In the genomic region with DNA sequence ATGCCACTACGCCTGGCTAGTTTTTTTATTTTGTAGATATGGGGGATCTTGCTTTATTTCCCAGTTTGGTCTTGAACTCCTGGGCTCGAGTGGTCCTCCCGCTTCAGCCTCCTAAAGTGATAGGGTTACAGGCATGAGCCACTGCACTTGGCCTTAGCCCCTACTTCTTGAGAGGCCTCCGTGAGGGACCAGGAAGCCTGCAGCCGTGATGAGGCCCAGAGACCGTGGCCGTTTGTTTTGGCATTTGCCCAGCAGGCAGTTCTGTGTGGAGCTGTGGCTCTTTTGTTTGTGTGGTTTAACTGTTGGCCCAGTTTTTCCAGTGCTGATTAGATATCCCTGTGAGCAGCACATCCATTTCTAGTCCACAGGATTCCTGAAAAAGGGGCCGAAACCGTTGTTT, we compare ENCODE assay signal across 9 cellular contexts. TPM values are rescaled to one million over a fixed set of nuclear protein-coding genes. Genes with fewer than 3 reads are reported as not detected.
A peak's percentile ranks its signal among the peaks of the same experiment; 100 is the strongest.
DNase-seq lines count a peak whose midpoint lies in the region; ATAC-seq and TF ChIP-seq lines count a peak whose summit lies in the region.
"Had no signal": no experiment of that assay in that cellular context is flagged by ENCODE, and none has a peak within 500 bp of the region (broad histone marks: within the 10 kb centered on the region; RNA-seq: fewer than 3 reads in every experiment).

No MANE protein-coding gene starts in this region.

- H3K4me3 Mint-ChIP-seq in activated T-cell treated with anti-CD3 and anti-CD28 coated beads, Interleukin-2, amount 50 U/mL, for 72 hours = no peak overlapping the region
- H3K4me3 Mint-ChIP-seq: stimulated activated naive CD8-positive, alpha-beta T cell treated with anti-CD3 and anti-CD28 coated beads, Interleukin-15, Interleukin-2, amounts not matched to agents 100 ng/mL and 50 ng/mL, for 24 hours had no signal

- H3K4me3 ChIP-seq in AG10803 (ENCODE audit: low read length) (no peak overlapping the region), choroid plexus epithelial cell (ENCODE audit: low read depth, low read length) (no peak overlapping the region)

- peak; percentile 53 for DNase-seq in AG10803 (ENCODE audit: low read depth)
- DNase-seq in NCI-H1105 treated with DMSO at 0.1 percent for 48 hours (lab: John Stamatoyannopoulos, UW) = peak; percentile 48
- DNase-seq in choroid plexus epithelial cell (ENCODE audit: low read depth) = peak; percentile 92
- DNase-seq in medulla oblongata (ENCODE audit: extremely low spot score) = peak; percentile 45
- DNase-seq in NCI-H2171 treated with DMSO at 0.1 percent for 48 hours (lab: John Stamatoyannopoulos, UW) = no peak
- DNase-seq in NCI-H526 treated with DMSO at 0.1 percent for 48 hours (lab: John Stamatoyannopoulos, UW) = no peak
- no peak for DNase-seq in activated T-cell treated with anti-CD3 and anti-CD28 coated beads, Interleukin-2, amount 50 U/mL, for 72 hours

- no peaks in the 10 kb centered on the region for H3K27me3 Mint-ChIP-seq in activated T-cell treated with anti-CD3 and anti-CD28 coated beads, Interleukin-2, amount 50 U/mL, for 72 hours (ENCODE audit: low read depth)
- H3K27me3 Mint-ChIP-seq: stimulated activated naive CD8-positive, alpha-beta T cell treated with anti-CD3 and anti-CD28 coated beads, Interleukin-15, Interleukin-2, amounts not matched to agents 100 ng/mL and 50 ng/mL, for 24 hours had no signal

- H3K27ac Mint-ChIP-seq in activated T-cell treated with anti-CD3 and anti-CD28 coated beads, Interleukin-2, amount 50 U/mL, for 72 hours = no peak overlapping the region
- H3K27ac Mint-ChIP-seq: stimulated activated naive CD8-positive, alpha-beta T cell treated with anti-CD3 and anti-CD28 coated beads, Interleukin-15, Interleukin-2, amounts not matched to agents 100 ng/mL and 50 ng/mL, for 24 hours had no signal

- H3K36me3 Mint-ChIP-seq in activated T-cell treated with anti-CD3 and anti-CD28 coated beads, Interleukin-2, amount 50 U/mL, for 72 hours (ENCODE audit: insufficient read depth in 2 of 2) = no peaks in the 10 kb centered on the region

- H3K4me1 Mint-ChIP-seq in activated T-cell treated with anti-CD3 and anti-CD28 coated beads, Interleukin-2, amount 50 U/mL, for 72 hours (ENCODE audit: low read depth) = no peaks in the 10 kb centered on the region

- no peak for TF ChIP-seq CTCF in AG10803 (conservative IDR thresholded peaks at IDR 0.05; ENCODE audit: low read length)
- no peak for TF ChIP-seq CTCF in choroid plexus epithelial cell (conservative IDR thresholded peaks at IDR 0.05; ENCODE audit: low read depth, low read length)

- H3K9me3 Mint-ChIP-seq in activated T-cell treated with anti-CD3 and anti-CD28 coated beads, Interleukin-2, amount 50 U/mL, for 72 hours = no peaks in the 10 kb centered on the region
- H3K9me3 Mint-ChIP-seq: stimulated activated naive CD8-positive, alpha-beta T cell treated with anti-CD3 and anti-CD28 coated beads, Interleukin-15, Interleukin-2, amounts not matched to agents 100 ng/mL and 50 ng/mL, for 24 hours had no signal

- ATAC-seq in HG02884 (IDR thresholded peaks at IDR 0.05; ENCODE audit: unreplicated experiment) = no peak
- no peak for ATAC-seq in activated T-cell treated with anti-CD3 and anti-CD28 coated beads, Interleukin-2, amount 50 U/mL, for 72 hours (replicated peaks in 1 of 2)

RNA-seq across cellular contexts. Expression of gene SRSF3, which starts 39.8 kb away (rescaled TPM):
- total RNA-seq in activated T-cell treated with anti-CD3 and anti-CD28 coated beads, Interleukin-2, amount 50 U/mL, for 72 hours = 100 to 1,000 TPM; 409 to 541 TPM

RNA-seq across cellular contexts. Expression of gene CDKN1A, which starts 44.6 kb away (rescaled TPM):
- 10 to 100 TPM; 59.9 to 60.4 TPM for total RNA-seq in activated T-cell treated with anti-CD3 and anti-CD28 coated beads, Interleukin-2, amount 50 U/mL, for 72 hours

Comparison
In these comparisons a context has a peak if more than half of its experiments do, and no peak if none do; other contexts are left out.
1. DNase-seq: peak in AG10803 (single experiment), NCI-H1105 treated with DMSO at 0.1 percent for 48 hours (single experiment), choroid plexus epithelial cell (single experiment) and medulla oblongata (single experiment); none in NCI-H2171 treated with DMSO at 0.1 percent for 48 hours (single experiment), NCI-H526 treated with DMSO at 0.1 percent for 48 hours (single experiment) and activated T-cell treated with anti-CD3 and anti-CD28 coated beads, Interleukin-2, amount 50 U/mL, for 72 hours (0 of 2).